In the genomic region with DNA sequence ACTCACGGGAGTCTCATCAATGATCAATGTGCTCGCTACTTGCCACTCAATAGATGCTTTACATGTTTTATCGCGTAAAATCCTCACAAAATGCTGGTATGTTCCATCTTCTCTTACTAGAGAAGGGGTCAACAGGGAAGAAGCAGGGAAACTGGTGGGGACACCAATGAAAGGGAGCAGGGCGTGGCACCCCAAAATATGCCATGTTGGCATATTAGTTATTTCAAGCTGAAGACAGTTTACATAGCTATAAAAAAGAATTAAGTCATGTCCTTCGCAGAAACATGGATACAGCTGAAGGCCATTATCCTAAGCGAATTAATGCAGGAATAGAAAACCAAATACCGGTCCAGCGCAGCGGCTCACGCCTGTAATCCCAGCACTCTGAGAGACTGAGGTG, we compare ENCODE assay signal across 33 cellular contexts.
"Had no signal": no experiment of that assay in that cellular context is flagged by ENCODE, and none has a peak within 500 bp of the region (broad histone marks: within the 10 kb centered on the region; RNA-seq: fewer than 3 reads in every experiment).

No MANE protein-coding gene starts in this region.

- H3K4me1 ChIP-seq: adrenal gland, body of pancreas, breast epithelium had no signal

- H3K4me3 ChIP-seq: adrenal gland, body of pancreas, breast epithelium had no signal

- H3K27me3 ChIP-seq: adrenal gland, body of pancreas, brain microvascular endothelial cell, breast epithelium had no signal

- H3K36me3 ChIP-seq: adrenal gland, brain microvascular endothelial cell, breast epithelium had no signal

- ATAC-seq: activated CD8-positive, alpha-beta T cell treated with anti-CD3 and anti-CD28 coated beads for 36 hours; activated naive CD4-positive, alpha-beta T cell treated with anti-CD3 and anti-CD28 coated beads, Interleukin-2, amount 50 U/mL, for 72 hours; activated T-cell treated with anti-CD3 and anti-CD28 coated beads, Interleukin-2, amount 50 U/mL, for 4 hours; activated T-cell treated with anti-CD3 and anti-CD28 coated beads, Interleukin-2, amount 50 U/mL, for 72 hours; activated T-helper 17 cell treated with anti-CD3 and anti-CD28 coated beads, Interleukin-2, amount 50 U/mL, for 72 hours; body of pancreas had no signal

- FAIRE-seq: astrocyte, TTC549 had no signal

- DNase-seq: activated B cell treated with CpG ODN at 0.5 μM for 24 hours; activated CD4-positive, alpha-beta memory T cell treated with anti-CD3 and anti-CD28 coated beads for 36 hours; activated CD4-positive, alpha-beta T cell treated with anti-CD3 and anti-CD28 coated beads for 4 hours; activated CD4-positive, alpha-beta T cell treated with anti-CD3 and anti-CD28 coated beads, Interleukin-2, amount 10 ng/mL, durations not matched to agents 24 days and 14 days; activated CD4-positive, alpha-beta T cell treated with anti-CD3 and anti-CD28 coated beads, Interleukin-2, amount 50 U/mL, for 1 hour; activated CD4-positive, alpha-beta T cell treated with anti-CD3 and anti-CD28 coated beads, Interleukin-2, amount 50 U/mL, for 4 hours; activated CD4-positive, CD25-positive, alpha-beta regulatory T cell treated with anti-CD3 and anti-CD28 coated beads, Interleukin-2, amount 50 U/mL, for 72 hours; activated CD8-positive, alpha-beta memory T cell treated with anti-CD3 and anti-CD28 coated beads, Interleukin-2, amount 50 U/mL, for 4 hours; activated CD8-positive, alpha-beta T cell treated with anti-CD3 and anti-CD28 coated beads for 36 hours; activated effector memory CD4-positive, alpha-beta T cell treated with anti-CD3 and anti-CD28 coated beads, Interleukin-2, amount 50 U/mL, for 16 hours; activated gamma-delta T cell treated with Interleukin-2 at 50 U/mL for 16 hours; activated naive CD4-positive, alpha-beta T cell; activated naive CD4-positive, alpha-beta T cell treated with anti-CD3 and anti-CD28 coated beads for 36 hours; activated naive CD4-positive, alpha-beta T cell treated with anti-CD3 and anti-CD28 coated beads, Interleukin-2, amount 50 U/mL, for 16 hours; activated naive CD8-positive, alpha-beta T cell treated with anti-CD3 and anti-CD28 coated beads for 36 hours; activated T-cell treated with anti-CD3 and anti-CD28 coated beads for 4 hours; activated T-cell treated with anti-CD3 and anti-CD28 coated beads, Interleukin-2, amount 50 U/mL, for 1 hour; activated T-cell treated with anti-CD3 and anti-CD28 coated beads, Interleukin-2, amount 50 U/mL, for 4 hours; activated T-cell treated with anti-CD3 and anti-CD28 coated beads, Interleukin-2, amount 50 U/mL, for 72 hours; amniotic stem cell; aorta; body of pancreas; brain microvascular endothelial cell; central memory CD4-positive, alpha-beta T cell; T-helper 2 cell; T-helper 9 cell had no signal

- H3K27ac ChIP-seq: adrenal gland, body of pancreas, brain microvascular endothelial cell, breast epithelium, VCaP had no signal

- H3K9me3 ChIP-seq: adrenal gland, body of pancreas, breast epithelium had no signal
